36 cellular contexts compared by ENCODE assay signal in genomic region chrX:1029494-1029893, GRCh38.
"Had no signal": no experiment of that assay in that cellular context is flagged by ENCODE, and none has a peak within 500 bp of the region (broad histone marks: within the 10 kb centered on the region; RNA-seq: fewer than 3 reads in every experiment).

No MANE protein-coding gene starts in this region.

- H3K27ac ChIP-seq: body of pancreas, brain microvascular endothelial cell, breast epithelium, VCaP had no signal

- H3K36me3 ChIP-seq: brain microvascular endothelial cell, breast epithelium had no signal

- H3K27ac Mint-ChIP-seq: activated B cell treated with CpG ODN at 0.5 μM for 24 hours; activated CD4-positive, alpha-beta memory T cell treated with anti-CD3 and anti-CD28 coated beads for 36 hours; activated CD4-positive, alpha-beta T cell treated with anti-CD3 and anti-CD28 coated beads, Interleukin-2, amount 10 ng/mL, durations not matched to agents 24 days and 14 days; activated CD8-positive, alpha-beta T cell treated with anti-CD3 and anti-CD28 coated beads for 36 hours; activated naive CD4-positive, alpha-beta T cell treated with anti-CD3 and anti-CD28 coated beads, Interleukin-2, amount 10 ng/mL, durations not matched to agents 7 days and 5 days; activated naive CD4-positive, alpha-beta T cell treated with anti-CD3 and anti-CD28 coated beads, Interleukin-2, amount 50 U/mL, for 24 hours; activated naive CD8-positive, alpha-beta T cell; activated naive CD8-positive, alpha-beta T cell treated with anti-CD3 and anti-CD28 coated beads, Interleukin-2, amount 10 ng/mL, durations not matched to agents 7 days and 5 days; activated naive CD8-positive, alpha-beta T cell treated with anti-CD3 and anti-CD28 coated beads, Interleukin-2, amount 50 U/mL, for 24 hours; activated T-cell treated with anti-CD3 and anti-CD28 coated beads, Interleukin-2, amount 50 U/mL, for 72 hours; activated T-helper 1 cell treated with anti-CD3 and anti-CD28 coated beads, Interleukin-12 subunit alpha, Interleukin-12 subunit beta, Interleukin-2, Interleukin-4 antibody, amounts not matched to agents 30 ng/mL and 10 ng/mL and 1 ng/mL, durations not matched to agents 14 hours and 24 hours and 36 hours; activated T-helper 17 cell treated with anti-CD3 and anti-CD28 coated beads, Interleukin-2, amount 50 U/mL, for 72 hours; T-helper 1 cell treated with Interleukin-12 subunit alpha and Interleukin-12 subunit beta and Interleukin-4 antibody, amounts not matched to agents 30 μg/mL and 1 μg/mL, for 36 hours; T-helper 2 cell treated with Interferon-gamma antibody and Interleukin-4, amounts not matched to agents 5 μg/mL and 100 μg/mL, for 36 hours had no signal

- H3K27me3 ChIP-seq: body of pancreas, brain microvascular endothelial cell had no signal

- H3K36me3 Mint-ChIP-seq: activated CD4-positive, alpha-beta memory T cell treated with anti-CD3 and anti-CD28 coated beads for 36 hours; activated naive CD4-positive, alpha-beta T cell treated with anti-CD3 and anti-CD28 coated beads, Interleukin-2, amount 10 ng/mL, durations not matched to agents 7 days and 5 days; activated naive CD4-positive, alpha-beta T cell treated with anti-CD3 and anti-CD28 coated beads, Interleukin-2, amount 50 U/mL, for 24 hours; activated naive CD8-positive, alpha-beta T cell; activated naive CD8-positive, alpha-beta T cell treated with anti-CD3 and anti-CD28 coated beads, Interleukin-2, amount 10 ng/mL, durations not matched to agents 7 days and 5 days had no signal

- H3K4me3 ChIP-seq: body of pancreas, breast epithelium had no signal

- H3K4me3 Mint-ChIP-seq: activated B cell treated with CpG ODN at 0.5 μM for 24 hours; activated CD4-positive, alpha-beta memory T cell treated with anti-CD3 and anti-CD28 coated beads for 36 hours; activated CD4-positive, alpha-beta T cell treated with anti-CD3 and anti-CD28 coated beads, Interleukin-2, amount 10 ng/mL, durations not matched to agents 24 days and 14 days; activated CD8-positive, alpha-beta T cell treated with anti-CD3 and anti-CD28 coated beads for 36 hours; activated naive CD4-positive, alpha-beta T cell treated with anti-CD3 and anti-CD28 coated beads, Interleukin-2, amount 10 ng/mL, durations not matched to agents 7 days and 5 days; activated naive CD4-positive, alpha-beta T cell treated with anti-CD3 and anti-CD28 coated beads, Interleukin-2, amount 50 U/mL, for 24 hours; activated naive CD8-positive, alpha-beta T cell; activated naive CD8-positive, alpha-beta T cell treated with anti-CD3 and anti-CD28 coated beads, Interleukin-2, amount 10 ng/mL, durations not matched to agents 7 days and 5 days; activated naive CD8-positive, alpha-beta T cell treated with anti-CD3 and anti-CD28 coated beads, Interleukin-2, amount 50 U/mL, for 24 hours; activated T-cell treated with anti-CD3 and anti-CD28 coated beads, Interleukin-2, amount 50 U/mL, for 4 hours; activated T-cell treated with anti-CD3 and anti-CD28 coated beads, Interleukin-2, amount 50 U/mL, for 72 hours; activated T-helper 1 cell treated with anti-CD3 and anti-CD28 coated beads, Interleukin-12 subunit alpha, Interleukin-12 subunit beta, Interleukin-2, Interleukin-4 antibody, amounts not matched to agents 30 ng/mL and 10 ng/mL and 1 ng/mL, durations not matched to agents 14 hours and 24 hours and 36 hours; activated T-helper 17 cell treated with anti-CD3 and anti-CD28 coated beads, Interleukin-2, amount 50 U/mL, for 72 hours; T-helper 1 cell treated with Interleukin-12 subunit alpha and Interleukin-12 subunit beta and Interleukin-4 antibody, amounts not matched to agents 30 μg/mL and 1 μg/mL, for 36 hours; T-helper 2 cell treated with Interferon-gamma antibody and Interleukin-4, amounts not matched to agents 5 μg/mL and 100 μg/mL, for 36 hours had no signal

- DNase-seq: activated B cell treated with CpG ODN at 0.5 μM for 24 hours; activated CD4-positive, alpha-beta memory T cell treated with anti-CD3 and anti-CD28 coated beads for 36 hours; activated CD4-positive, alpha-beta T cell treated with anti-CD3 and anti-CD28 coated beads for 4 hours; activated CD4-positive, alpha-beta T cell treated with anti-CD3 and anti-CD28 coated beads, Interleukin-2, amount 10 ng/mL, durations not matched to agents 24 days and 14 days; activated CD4-positive, alpha-beta T cell treated with anti-CD3 and anti-CD28 coated beads, Interleukin-2, amount 50 U/mL, for 1 hour; activated CD4-positive, alpha-beta T cell treated with anti-CD3 and anti-CD28 coated beads, Interleukin-2, amount 50 U/mL, for 4 hours; activated CD4-positive, CD25-positive, alpha-beta regulatory T cell treated with anti-CD3 and anti-CD28 coated beads, Interleukin-2, amount 50 U/mL, for 72 hours; activated CD8-positive, alpha-beta memory T cell treated with anti-CD3 and anti-CD28 coated beads, Interleukin-2, amount 50 U/mL, for 4 hours; activated CD8-positive, alpha-beta T cell treated with anti-CD3 and anti-CD28 coated beads for 36 hours; activated effector memory CD4-positive, alpha-beta T cell treated with anti-CD3 and anti-CD28 coated beads, Interleukin-2, amount 50 U/mL, for 16 hours; activated gamma-delta T cell treated with Interleukin-2 at 50 U/mL for 16 hours; activated naive CD4-positive, alpha-beta T cell; activated naive CD4-positive, alpha-beta T cell treated with anti-CD3 and anti-CD28 coated beads, Interleukin-2, amount 10 ng/mL, durations not matched to agents 7 days and 5 days; activated naive CD8-positive, alpha-beta T cell treated with anti-CD3 and anti-CD28 coated beads, Interleukin-2, amount 10 ng/mL, durations not matched to agents 7 days and 5 days; activated naive CD8-positive, alpha-beta T cell treated with anti-CD3 and anti-CD28 coated beads, Interleukin-2, amount 50 U/mL, for 24 hours; activated T-cell treated with anti-CD3 and anti-CD28 coated beads for 4 hours; activated T-cell treated with anti-CD3 and anti-CD28 coated beads, Interleukin-2, amount 50 U/mL, for 1 hour; activated T-cell treated with anti-CD3 and anti-CD28 coated beads, Interleukin-2, amount 50 U/mL, for 4 hours; activated T-cell treated with anti-CD3 and anti-CD28 coated beads, Interleukin-2, amount 50 U/mL, for 72 hours; amygdala; aorta; body of pancreas; brain microvascular endothelial cell; central memory CD4-positive, alpha-beta T cell; SW 1271; T-helper 1 cell; T-helper 2 cell; T-helper 9 cell had no signal

- ATAC-seq: activated CD8-positive, alpha-beta T cell treated with anti-CD3 and anti-CD28 coated beads for 36 hours; activated naive CD8-positive, alpha-beta T cell treated with anti-CD3 and anti-CD28 coated beads, Interleukin-2, amount 50 U/mL, for 24 hours; activated T-cell treated with anti-CD3 and anti-CD28 coated beads, Interleukin-2, amount 50 U/mL, for 4 hours; activated T-cell treated with anti-CD3 and anti-CD28 coated beads, Interleukin-2, amount 50 U/mL, for 72 hours; activated T-helper 17 cell treated with anti-CD3 and anti-CD28 coated beads, Interleukin-2, amount 50 U/mL, for 72 hours; body of pancreas had no signal

- H3K27me3 Mint-ChIP-seq: activated CD4-positive, alpha-beta T cell treated with anti-CD3 and anti-CD28 coated beads, Interleukin-2, amount 10 ng/mL, durations not matched to agents 24 days and 14 days; activated CD8-positive, alpha-beta T cell treated with anti-CD3 and anti-CD28 coated beads for 36 hours; activated naive CD8-positive, alpha-beta T cell had no signal

- H3K4me1 ChIP-seq: body of pancreas, breast epithelium had no signal

- H3K9me3 Mint-ChIP-seq: activated CD4-positive, alpha-beta T cell treated with anti-CD3 and anti-CD28 coated beads, Interleukin-2, amount 10 ng/mL, durations not matched to agents 24 days and 14 days; activated naive CD4-positive, alpha-beta T cell treated with anti-CD3 and anti-CD28 coated beads, Interleukin-2, amount 50 U/mL, for 24 hours had no signal
